In genomic region chr7:153400735-153401593, GRCh38 we compare ENCODE assay signal across 1 cellular context.
A peak's percentile ranks its signal among the peaks of the same experiment; 100 is the strongest.
TF ChIP-seq lines count a peak whose summit lies in the region.

No MANE protein-coding gene starts in this region.

TF ChIP-seq in HepG2, 621 proteins besides CTCF, POLR2A, EP300 and RAD21:
- TF ChIP-seq MAFK (conservative IDR thresholded peaks at IDR 0.05 in 1 of 2, IDR thresholded peaks at IDR 0.05 in 1 of 2; ENCODE audit: low read length in 2 of 2) = peak; percentile 21 to 56; a peak in 2 of 4 replicates
- TF ChIP-seq YEATS2 (CRISPR knock-in tag; IDR thresholded peaks at IDR 0.05; ENCODE audit: borderline replicate concordance) = no peak
- TF ChIP-seq, protein P1, sequence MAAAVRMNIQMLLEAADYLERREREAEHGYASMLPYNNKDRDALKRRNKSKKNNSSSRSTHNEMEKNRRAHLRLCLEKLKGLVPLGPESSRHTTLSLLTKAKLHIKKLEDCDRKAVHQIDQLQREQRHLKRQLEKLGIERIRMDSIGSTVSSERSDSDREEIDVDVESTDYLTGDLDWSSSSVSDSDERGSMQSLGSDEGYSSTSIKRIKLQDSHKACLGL (CRISPR knock-in tag; IDR thresholded peaks at IDR 0.05) = no peak
- no peak for TF ChIP-seq ZSCAN20 (CRISPR knock-in tag; IDR thresholded peaks at IDR 0.05; ENCODE audit: borderline replicate concordance)
- peak; percentile 20; the same call in 1 of the 2 replicates for TF ChIP-seq MAFF (IDR thresholded peaks at IDR 0.05; ENCODE audit: low read depth, low read length)
- no peak for TF ChIP-seq ZNF354B (CRISPR knock-in tag; IDR thresholded peaks at IDR 0.05)
- TF ChIP-seq ZNF556 (CRISPR knock-in tag; IDR thresholded peaks at IDR 0.05; ENCODE audit: borderline replicate concordance) = no peak
TF ChIP-seq in HepG2: peak in this region for 2.
